In the genomic region with DNA sequence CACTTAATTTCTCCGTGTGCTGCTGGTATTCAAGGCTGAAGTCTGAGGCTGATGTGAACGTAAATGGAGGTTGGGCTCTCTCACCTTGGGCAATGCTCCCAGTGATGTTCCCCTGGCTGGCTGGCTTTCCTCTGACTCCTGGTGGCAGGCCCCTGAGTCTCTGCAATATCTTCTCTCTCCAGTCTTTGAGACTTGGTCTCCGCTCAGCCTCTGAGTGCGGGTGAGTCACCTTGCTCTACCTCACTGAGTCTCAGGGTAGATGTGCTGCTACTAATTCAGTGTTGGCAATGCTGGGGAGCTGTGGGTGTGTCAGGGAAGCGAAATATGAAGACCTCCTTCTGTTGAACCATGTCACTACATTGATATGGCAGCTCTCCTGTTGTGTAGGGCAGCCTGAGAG, we compare ENCODE assay signal across 11 cellular contexts. TPM values are rescaled to one million over a fixed set of nuclear protein-coding genes. Genes with fewer than 3 reads are reported as not detected.
"Had no signal": no experiment of that assay in that cellular context is flagged by ENCODE, and none has a peak within 500 bp of the region (broad histone marks: within the 10 kb centered on the region; RNA-seq: fewer than 3 reads in every experiment).

No MANE protein-coding gene starts in this region.

- H3K27ac ChIP-seq: ascending aorta, cardiac muscle cell, esophagus squamous epithelium, heart left ventricle, neural progenitor cell, parathyroid adenoma, stomach had no signal

- DNase-seq: activated effector memory CD4-positive, alpha-beta T cell treated with Interleukin-2 at 50 U/mL for 16 hours; activated T-cell treated with anti-CD3 and anti-CD28 coated beads, Interleukin-2, amount 50 U/mL, for 1 hour; esophagus squamous epithelium; foreskin melanocyte; heart left ventricle; stomach; T-helper 17 cell had no signal

- H3K4me3 ChIP-seq: ascending aorta, cardiac muscle cell, esophagus squamous epithelium, heart left ventricle, neural progenitor cell, stomach had no signal

- ATAC-seq: heart left ventricle, T-helper 17 cell had no signal

RNA-seq across cellular contexts. Expression of a gene that starts 31.3 kb away (rescaled TPM):
- total RNA-seq: ascending aorta had no signal
